Comparison of ENCODE assay signal across 9 cellular contexts in genomic region chr9:107739601-107740082, GRCh38.
DNase-seq lines count a peak whose midpoint lies in the region; ATAC-seq lines count a peak whose summit lies in the region.
"Had no signal": no experiment of that assay in that cellular context is flagged by ENCODE, and none has a peak within 500 bp of the region (broad histone marks: within the 10 kb centered on the region; RNA-seq: fewer than 3 reads in every experiment).

No MANE protein-coding gene starts in this region.

- ATAC-seq in Right ventricle myocardium superior (ENCODE audit: poor library complexity) = peak; percentile 90
- ATAC-seq in GM18870 (IDR thresholded peaks at IDR 0.05; ENCODE audit: unreplicated experiment) = no peak

- DNase-seq in C1 segment of cervical spinal cord (lab: John Stamatoyannopoulos, UW) (peak in 11 of 14 donors; percentile 12 to 67 (median 42)), amygdala (lab: John Stamatoyannopoulos, UW) (peak in 44 of 56 donors; percentile 8 to 82 (median 52)), Right ventricle myocardium superior (peak; percentile 90), posterior cingulate gyrus (peak in 9 of 10 donors; percentile 8 to 91 (median 46)), DMS 273 (lab: John Stamatoyannopoulos, UW; ENCODE audit: unreplicated experiment) (no peak), UCSD-AML1 (lab: John Stamatoyannopoulos, UW; ENCODE audit: unreplicated experiment) (no peak)
- DNase-seq in activated naive CD4-positive, alpha-beta T cell (lab: John Stamatoyannopoulos, UW) = no peak
- DNase-seq: activated CD4-positive, alpha-beta T cell treated with anti-CD3 and anti-CD28 coated beads, Interleukin-2, amount 50 U/mL, for 4 hours had no signal

- intact Hi-C loops in Right ventricle myocardium superior (cut with DNase I) = no loop called here
- intact Hi-C loops in posterior cingulate gyrus (cut with DNase I) = no loop called here

Comparison
In these comparisons a context has a peak if more than half of its experiments do, and no peak if none do; other contexts are left out.
1. DNase-seq: peak in C1 segment of cervical spinal cord (11 of 14), amygdala (44 of 56), Right ventricle myocardium superior (single experiment) and posterior cingulate gyrus (9 of 10); none in DMS 273 (single experiment), activated naive CD4-positive, alpha-beta T cell (0 of 4) and UCSD-AML1 (single experiment).